10 cellular contexts compared by ENCODE assay signal in genomic region chr7:2082357-2083038, GRCh38.
DNase-seq lines count a peak whose midpoint lies in the region; TF ChIP-seq lines count a peak whose summit lies in the region.
"Had no signal": no experiment of that assay in that cellular context is flagged by ENCODE, and none has a peak within 500 bp of the region (broad histone marks: within the 10 kb centered on the region; RNA-seq: fewer than 3 reads in every experiment).

No MANE protein-coding gene starts in this region.

- H3K4me1 ChIP-seq in NT2/D1 (ENCODE audit: insufficient read depth, insufficient read length), result peaks cover 18% of the 10 kb centered on the region
- H3K4me1 ChIP-seq in suprapubic skin, result no peaks in the 10 kb centered on the region

- H3K36me3 ChIP-seq in NT2/D1 (ENCODE audit: insufficient read depth, insufficient read length, low read length) (peaks cover 40% of the 10 kb centered on the region), suprapubic skin (peaks cover 18% of the 10 kb centered on the region)
- H3K36me3 ChIP-seq: thoracic aorta had no signal

- no peak for TF ChIP-seq CTCF in fibroblast of pulmonary artery (IDR thresholded peaks at IDR 0.05; ENCODE audit: low read length, missing control alignments)
- no peak for TF ChIP-seq CTCF in suprapubic skin (IDR thresholded peaks at IDR 0.05)

- H3K9me3 ChIP-seq in NT2/D1 (ENCODE audit: insufficient read depth, low read length) (no peaks in the 10 kb centered on the region), suprapubic skin (no peaks in the 10 kb centered on the region)
- H3K9me3 ChIP-seq: thoracic aorta had no signal

- H3K9ac ChIP-seq in NT2/D1 (ENCODE audit: insufficient read length, low read depth), result peak overlapping the region; percentile 36

- H3K27me3 ChIP-seq in NT2/D1 (ENCODE audit: insufficient read depth, insufficient read length) (no peaks in the 10 kb centered on the region), suprapubic skin (no peaks in the 10 kb centered on the region)

- WGBS in suprapubic skin, result 84% methylated on average over 28 of the region's 28 CpGs

- no peak overlapping the region for H3K4me3 ChIP-seq in NT2/D1 (ENCODE audit: insufficient read length, low read depth)
- no peak overlapping the region for H3K4me3 ChIP-seq in fibroblast of pulmonary artery (replicated peaks; ENCODE audit: low read depth, low read length)
- no peak overlapping the region for H3K4me3 ChIP-seq in suprapubic skin
- H3K4me3 ChIP-seq: thoracic aorta had no signal

- H3K27ac ChIP-seq in suprapubic skin, result no peak overlapping the region
- H3K27ac ChIP-seq: thoracic aorta had no signal

- no peak for TF ChIP-seq POLR2A in suprapubic skin (IDR thresholded peaks at IDR 0.05)

- TF ChIP-seq EP300 in suprapubic skin (IDR thresholded peaks at IDR 0.05), result no peak

- DNase-seq in DMS 273 treated with DMSO at 0.1 percent for 48 hours (lab: John Stamatoyannopoulos, UW) (peak; percentile 52), NT2/D1 (ENCODE audit: low read depth, low spot score) (no peak), fibroblast of pulmonary artery (ENCODE audit: low read depth) (peak; percentile 82), retina (peak; percentile 80), suprapubic skin (ENCODE audit: low spot score in 2 of 2) (no peak), NCI-H1930 (lab: John Stamatoyannopoulos, UW) (no peak), hepatic stellate cell (ENCODE audit: low spot score) (no peak)
- DNase-seq in stimulated activated CD4-positive, alpha-beta T cell treated with anti-CD3 and anti-CD28 coated beads, Interleukin-4, amount 100 ng/mL, for 1 hour, result no peak
- DNase-seq: DMS79 had no signal

Comparison
In these comparisons a context has a peak if more than half of its experiments do, and no peak if none do; other contexts are left out.
1. DNase-seq: peak in DMS 273 treated with DMSO at 0.1 percent for 48 hours (single experiment), fibroblast of pulmonary artery (single experiment) and retina (single experiment); none in NT2/D1 (single experiment), stimulated activated CD4-positive, alpha-beta T cell treated with anti-CD3 and anti-CD28 coated beads, Interleukin-4, amount 100 ng/mL, for 1 hour (single experiment), suprapubic skin (0 of 2), NCI-H1930 (0 of 2) and hepatic stellate cell (single experiment).